In genomic region chr11:69012092-69013008, GRCh38 we compare ENCODE assay signal across 11 cellular contexts. TPM values are rescaled to one million over a fixed set of nuclear protein-coding genes. Genes with fewer than 3 reads are reported as not detected.
DNase-seq lines count a peak whose midpoint lies in the region; ATAC-seq and TF ChIP-seq lines count a peak whose summit lies in the region.
"Had no signal": no experiment of that assay in that cellular context is flagged by ENCODE, and none has a peak within 500 bp of the region (broad histone marks: within the 10 kb centered on the region; RNA-seq: fewer than 3 reads in every experiment).

No MANE protein-coding gene starts in this region.

- H3K27ac ChIP-seq in HUES64 (ENCODE audit: low read depth, low read length) = peak overlapping the region; percentile 52; the same call in 1 of the 2 replicates
- H3K27ac ChIP-seq in ectodermal cell (ENCODE audit: insufficient read depth, low read depth, low read length, poor library complexity, severe bottlenecking) = no peak overlapping the region
- H3K27ac ChIP-seq in lower lobe of right lung = peak overlapping the region; percentile 77
- peak overlapping the region; percentile 42 to 58 (median 54) for H3K27ac ChIP-seq in thyroid gland

- H3K4me1 ChIP-seq in HUES64 (ENCODE audit: insufficient read depth, low read length) (peaks cover 47% of the 10 kb centered on the region), ectodermal cell (ENCODE audit: control insufficient read depth, insufficient read depth, low read length) (peaks cover 42% of the 10 kb centered on the region), lower lobe of right lung (peaks cover 45% of the 10 kb centered on the region), thyroid gland (peaks cover 0 to 37% of the 10 kb centered on the region in 2 donors)

- intact Hi-C loops in lower lobe of right lung (cut with DNase I) = no loop called here
- intact Hi-C loops in thyroid gland (cut with DNase I) = no loop called here

- TF ChIP-seq CTCF in lower lobe of right lung (IDR thresholded peaks at IDR 0.05) (no peak), thyroid gland (IDR thresholded peaks at IDR 0.05) (no peak)

- WGBS in HUES64 = 29% methylated on average over 21 of the region's 21 CpGs
- WGBS in ectodermal cell, 2 experiments = 29 to 31% methylated on average over 21 of the region's 21 CpGs
- 58 to 69% methylated on average over 13 to 20 of the region's 21 CpGs for WGBS in thyroid gland, 2 donors

- TF ChIP-seq POLR2A in thyroid gland (IDR thresholded peaks at IDR 0.05) = no peak

- ATAC-seq in lower lobe of right lung (no peak), HG02623 (IDR thresholded peaks at IDR 0.05; ENCODE audit: unreplicated experiment) (no peak), GM19452 (IDR thresholded peaks at IDR 0.05; ENCODE audit: unreplicated experiment) (no peak)

- H3K9ac ChIP-seq in HUES64 (ENCODE audit: low read depth, low read length) = peak overlapping the region; percentile 36; the same call in 1 of the 2 replicates

- DNase-seq in lower lobe of right lung (peak; percentile 30), thyroid gland (no peak), SKM-1 (lab: John Stamatoyannopoulos, UW; ENCODE audit: unreplicated experiment) (no peak), T-helper 2 cell (no peak)
- DNase-seq: activated naive CD4-positive, alpha-beta T cell treated with anti-CD3 and anti-CD28 coated beads for 36 hours; NCI-H524 treated with DMSO at 0.1 percent for 48 hours had no signal

- H3K9me3 ChIP-seq in HUES64 (ENCODE audit: insufficient read depth, low read depth, low read length) = no peaks in the 10 kb centered on the region
- no peaks in the 10 kb centered on the region for H3K9me3 ChIP-seq in ectodermal cell (ENCODE audit: control insufficient read depth, low read length)
- H3K9me3 ChIP-seq in lower lobe of right lung = no peaks in the 10 kb centered on the region
- no peaks in the 10 kb centered on the region for H3K9me3 ChIP-seq in thyroid gland

- H3K27me3 ChIP-seq in HUES64 (ENCODE audit: insufficient read depth, low read length) = peaks cover 3% of the 10 kb centered on the region; the same call in 1 of the 2 replicates
- peaks cover 16% of the 10 kb centered on the region for H3K27me3 ChIP-seq in ectodermal cell (ENCODE audit: control insufficient read depth, insufficient read depth, low read length, poor library complexity, severe bottlenecking)
- H3K27me3 ChIP-seq in lower lobe of right lung (ENCODE audit: low read depth) = peaks cover 56% of the 10 kb centered on the region
- H3K27me3 ChIP-seq in thyroid gland = peaks cover 4% of the 10 kb centered on the region

- H3K4me3 ChIP-seq in HUES64 (ENCODE audit: low read length) (peak overlapping the region; percentile 56), ectodermal cell (ENCODE audit: insufficient read depth, low read depth, low read length) (peak overlapping the region; percentile 25), lower lobe of right lung (peak overlapping the region; percentile 54), thyroid gland (replicated peaks in 1 of 3) (peak overlapping the region in 1 of 3 donors; percentile 35)

- no peaks in the 10 kb centered on the region for H3K36me3 ChIP-seq in HUES64 (ENCODE audit: insufficient read depth, low read length)
- no peaks in the 10 kb centered on the region for H3K36me3 ChIP-seq in ectodermal cell (ENCODE audit: control insufficient read depth, insufficient read depth, low read length)
- no peaks in the 10 kb centered on the region for H3K36me3 ChIP-seq in lower lobe of right lung
- H3K36me3 ChIP-seq in thyroid gland = no peaks in the 10 kb centered on the region

RNA-seq across cellular contexts. Expression of gene MRGPRF, which starts 0.7 kb away (rescaled TPM):
- polyA plus RNA-seq in HUES64 (2013, experiment 1 of 2) = 7.7 TPM
- 6.7 TPM for polyA plus RNA-seq in HUES64 (2013, experiment 2 of 2)
- 8.2 TPM for polyA plus RNA-seq in ectodermal cell (2013, experiment 1 of 4)
- 8.1 TPM for polyA plus RNA-seq in ectodermal cell (2013, experiment 2 of 4)
- 7.0 TPM for polyA plus RNA-seq in ectodermal cell (2013, experiment 3 of 4)
- polyA plus RNA-seq in ectodermal cell (2013, experiment 4 of 4) = 6.9 TPM
- 11.5 TPM for total RNA-seq in lower lobe of right lung
- total RNA-seq in thyroid gland = 1 to 10 TPM; 5.0 to 7.6 (median 6.6) TPM
- total RNA-seq: activated naive CD4-positive, alpha-beta T cell treated with anti-CD3 and anti-CD28 coated beads for 36 hours had no signal
- polyA plus RNA-seq: IgD-negative memory B cell had no signal

RNA-seq across cellular contexts. Expression of gene MRGPRD, which starts 31.6 kb away (rescaled TPM):
- polyA plus RNA-seq in HUES64 (2013, experiment 1 of 2) = not detected
- not detected for polyA plus RNA-seq in HUES64 (2013, experiment 2 of 2)
- polyA plus RNA-seq in ectodermal cell (2013, experiment 1 of 4) = not detected
- polyA plus RNA-seq in ectodermal cell (2013, experiment 2 of 4) = not detected
- not detected for polyA plus RNA-seq in ectodermal cell (2013, experiment 3 of 4)
- not detected for polyA plus RNA-seq in ectodermal cell (2013, experiment 4 of 4)
- total RNA-seq in lower lobe of right lung (not detected), thyroid gland (not detected)
- total RNA-seq: activated naive CD4-positive, alpha-beta T cell treated with anti-CD3 and anti-CD28 coated beads for 36 hours had no signal
- polyA plus RNA-seq: IgD-negative memory B cell had no signal

RNA-seq across cellular contexts. Expression of gene TPCN2, which starts 36.4 kb away (rescaled TPM):
- polyA plus RNA-seq in HUES64 (2013, experiment 1 of 2) = 8.4 TPM
- 8.7 TPM for polyA plus RNA-seq in HUES64 (2013, experiment 2 of 2)
- polyA plus RNA-seq in ectodermal cell (2013, experiment 1 of 4) = 13.2 TPM
- 14.5 TPM for polyA plus RNA-seq in ectodermal cell (2013, experiment 2 of 4)
- 12.5 TPM for polyA plus RNA-seq in ectodermal cell (2013, experiment 3 of 4)
- 12.2 TPM for polyA plus RNA-seq in ectodermal cell (2013, experiment 4 of 4)
- total RNA-seq in lower lobe of right lung (18.2 TPM), thyroid gland (10 to 100 TPM; 10.5 to 30.4 (median 13.7) TPM)
